In genomic region chr14:54338696-54339317, GRCh38 we compare ENCODE assay signal across 10 cellular contexts. TPM values are rescaled to one million over a fixed set of nuclear protein-coding genes. Genes with fewer than 3 reads are reported as not detected.
DNase-seq lines count a peak whose midpoint lies in the region; ATAC-seq and TF ChIP-seq lines count a peak whose summit lies in the region.
"Had no signal": no experiment of that assay in that cellular context is flagged by ENCODE, and none has a peak within 500 bp of the region (broad histone marks: within the 10 kb centered on the region; RNA-seq: fewer than 3 reads in every experiment).

No MANE protein-coding gene starts in this region.

- H3K4me3 ChIP-seq in colonic mucosa (no peak overlapping the region), neural progenitor cell (no peak overlapping the region)
- H3K4me3 ChIP-seq: sigmoid colon had no signal

- H3K27ac ChIP-seq in colonic mucosa: no peak overlapping the region
- no peak overlapping the region for H3K27ac ChIP-seq in neural progenitor cell
- H3K27ac ChIP-seq: sigmoid colon had no signal

- peaks cover 24% of the 10 kb centered on the region for H3F3A ChIP-seq in neural progenitor cell (ENCODE audit: low read depth)

- H3K4me1 ChIP-seq in colonic mucosa: no peaks in the 10 kb centered on the region
- H3K4me1 ChIP-seq in neural progenitor cell: peaks cover 27% of the 10 kb centered on the region
- H3K4me1 ChIP-seq: sigmoid colon had no signal

- no peaks in the 10 kb centered on the region for H3K36me3 ChIP-seq in colonic mucosa
- no peaks in the 10 kb centered on the region for H3K36me3 ChIP-seq in neural progenitor cell
- H3K36me3 ChIP-seq: sigmoid colon had no signal

- no peaks in the 10 kb centered on the region for H3K36me3 Mint-ChIP-seq in neural progenitor cell
- H3K36me3 Mint-ChIP-seq in activated naive CD4-positive, alpha-beta T cell treated with anti-CD3 and anti-CD28 coated beads, Interleukin-2, amount 10 ng/mL, durations not matched to agents 7 days and 5 days: no peaks in the 10 kb centered on the region
- H3K36me3 Mint-ChIP-seq: activated naive CD8-positive, alpha-beta T cell treated with anti-CD3 and anti-CD28 coated beads, Interleukin-2, amount 10 ng/mL, durations not matched to agents 7 days and 5 days had no signal

- H3K27me3 Mint-ChIP-seq in neural progenitor cell (ENCODE audit: insufficient read depth, low read depth): peaks cover 2% of the 10 kb centered on the region
- peaks cover 9% of the 10 kb centered on the region for H3K27me3 Mint-ChIP-seq in activated naive CD4-positive, alpha-beta T cell treated with anti-CD3 and anti-CD28 coated beads, Interleukin-2, amount 10 ng/mL, durations not matched to agents 7 days and 5 days

- H3K9me3 ChIP-seq in colonic mucosa (no peaks in the 10 kb centered on the region), neural progenitor cell (ENCODE audit: low read depth) (no peaks in the 10 kb centered on the region)
- H3K9me3 ChIP-seq: sigmoid colon had no signal

- no peak for ATAC-seq in GM21737 (IDR thresholded peaks at IDR 0.05; ENCODE audit: unreplicated experiment)
- ATAC-seq in HG03095 (IDR thresholded peaks at IDR 0.05; ENCODE audit: unreplicated experiment): no peak
- ATAC-seq in GM18858 (IDR thresholded peaks at IDR 0.05; ENCODE audit: unreplicated experiment): no peak

- H3K9ac ChIP-seq in colonic mucosa (ENCODE audit: low read depth in 2 of 2, low read length in 2 of 2) (no peak overlapping the region), neural progenitor cell (no peak overlapping the region)

- TF ChIP-seq CTCF in colonic mucosa (IDR thresholded peaks at IDR 0.05): peak; percentile 21
- peak; percentile 72 for TF ChIP-seq CTCF in neural progenitor cell (IDR thresholded peaks at IDR 0.05)

- H3K79me2 ChIP-seq in neural progenitor cell (ENCODE audit: low read depth): no peaks in the 10 kb centered on the region

- H3K4me3 Mint-ChIP-seq in neural progenitor cell: no peak overlapping the region
- H3K4me3 Mint-ChIP-seq in activated naive CD4-positive, alpha-beta T cell treated with anti-CD3 and anti-CD28 coated beads, Interleukin-2, amount 10 ng/mL, durations not matched to agents 7 days and 5 days: no peak overlapping the region
- H3K4me3 Mint-ChIP-seq: activated naive CD8-positive, alpha-beta T cell treated with anti-CD3 and anti-CD28 coated beads, Interleukin-2, amount 10 ng/mL, durations not matched to agents 7 days and 5 days had no signal

- H4K20me1 ChIP-seq in neural progenitor cell (ENCODE audit: low read depth): no peaks in the 10 kb centered on the region

- H3K9me3 Mint-ChIP-seq in neural progenitor cell: peaks cover 2% of the 10 kb centered on the region
- H3K9me3 Mint-ChIP-seq in activated naive CD4-positive, alpha-beta T cell treated with anti-CD3 and anti-CD28 coated beads, Interleukin-2, amount 10 ng/mL, durations not matched to agents 7 days and 5 days: no peaks in the 10 kb centered on the region
- H3K9me3 Mint-ChIP-seq: activated naive CD8-positive, alpha-beta T cell treated with anti-CD3 and anti-CD28 coated beads, Interleukin-2, amount 10 ng/mL, durations not matched to agents 7 days and 5 days had no signal

- no peak overlapping the region for H2AFZ ChIP-seq in neural progenitor cell (replicated peaks)

- no peak overlapping the region for H3K27ac Mint-ChIP-seq in neural progenitor cell
- H3K27ac Mint-ChIP-seq in activated naive CD4-positive, alpha-beta T cell treated with anti-CD3 and anti-CD28 coated beads, Interleukin-2, amount 10 ng/mL, durations not matched to agents 7 days and 5 days: no peak overlapping the region
- H3K27ac Mint-ChIP-seq: activated naive CD8-positive, alpha-beta T cell treated with anti-CD3 and anti-CD28 coated beads, Interleukin-2, amount 10 ng/mL, durations not matched to agents 7 days and 5 days had no signal

- H3K4me2 ChIP-seq in neural progenitor cell: no peak overlapping the region

- intact Hi-C loops in colonic mucosa (cut with DNase I): loop anchor here (5.0 kb wide), 1 partner anchor 802 kb away; no protein-coding TSS in a partner anchor

- DNase-seq in ELR (ENCODE audit: low read depth): peak; percentile 62
- peak; percentile 5 for DNase-seq in NAMALWA (ENCODE audit: low spot score)
- DNase-seq in colonic mucosa: no peak
- DNase-seq in neural progenitor cell (ENCODE audit: low spot score): peak; percentile 63
- DNase-seq in activated naive CD4-positive, alpha-beta T cell treated with anti-CD3 and anti-CD28 coated beads, Interleukin-2, amount 10 ng/mL, durations not matched to agents 7 days and 5 days: no peak
- DNase-seq: activated naive CD8-positive, alpha-beta T cell treated with anti-CD3 and anti-CD28 coated beads, Interleukin-2, amount 10 ng/mL, durations not matched to agents 7 days and 5 days; sigmoid colon had no signal

- H3K4me1 Mint-ChIP-seq in neural progenitor cell: peaks cover 32% of the 10 kb centered on the region
- no peaks in the 10 kb centered on the region for H3K4me1 Mint-ChIP-seq in activated naive CD4-positive, alpha-beta T cell treated with anti-CD3 and anti-CD28 coated beads, Interleukin-2, amount 10 ng/mL, durations not matched to agents 7 days and 5 days
- H3K4me1 Mint-ChIP-seq: activated naive CD8-positive, alpha-beta T cell treated with anti-CD3 and anti-CD28 coated beads, Interleukin-2, amount 10 ng/mL, durations not matched to agents 7 days and 5 days had no signal

- CTCF ChIA-PET in activated naive CD4-positive, alpha-beta T cell treated with anti-CD3 and anti-CD28 coated beads, Interleukin-2, amount 10 ng/mL, durations not matched to agents 7 days and 5 days (lab: Charles Lee): interaction anchor here (1.7 to 2.7 kb wide), 2 partner anchors 9 to 10 kb away, joined by 7 to 20 read pairs; no protein-coding TSS in a partner anchor

- H3K27me3 ChIP-seq in colonic mucosa (no peaks in the 10 kb centered on the region), neural progenitor cell (no peaks in the 10 kb centered on the region)
- H3K27me3 ChIP-seq: sigmoid colon had no signal

RNA-seq across cellular contexts. Expression of gene CDKN3, which starts 58.0 kb away (rescaled TPM):
- total RNA-seq in colonic mucosa: 10 to 100 TPM; 19.1 to 59.5 TPM
- 75.4 and 152 TPM in 2 replicates for total RNA-seq in neural progenitor cell (ENCODE audit: low replicate concordance)

Comparison
In these comparisons a context has a peak if more than half of its experiments do, and no peak if none do; other contexts are left out.
1. DNase-seq: peak in ELR (single experiment), NAMALWA (single experiment) and neural progenitor cell (single experiment); none in colonic mucosa (single experiment) and activated naive CD4-positive, alpha-beta T cell treated with anti-CD3 and anti-CD28 coated beads, Interleukin-2, amount 10 ng/mL, durations not matched to agents 7 days and 5 days (single experiment).